8 cellular contexts compared by ENCODE assay signal in the genomic region with DNA sequence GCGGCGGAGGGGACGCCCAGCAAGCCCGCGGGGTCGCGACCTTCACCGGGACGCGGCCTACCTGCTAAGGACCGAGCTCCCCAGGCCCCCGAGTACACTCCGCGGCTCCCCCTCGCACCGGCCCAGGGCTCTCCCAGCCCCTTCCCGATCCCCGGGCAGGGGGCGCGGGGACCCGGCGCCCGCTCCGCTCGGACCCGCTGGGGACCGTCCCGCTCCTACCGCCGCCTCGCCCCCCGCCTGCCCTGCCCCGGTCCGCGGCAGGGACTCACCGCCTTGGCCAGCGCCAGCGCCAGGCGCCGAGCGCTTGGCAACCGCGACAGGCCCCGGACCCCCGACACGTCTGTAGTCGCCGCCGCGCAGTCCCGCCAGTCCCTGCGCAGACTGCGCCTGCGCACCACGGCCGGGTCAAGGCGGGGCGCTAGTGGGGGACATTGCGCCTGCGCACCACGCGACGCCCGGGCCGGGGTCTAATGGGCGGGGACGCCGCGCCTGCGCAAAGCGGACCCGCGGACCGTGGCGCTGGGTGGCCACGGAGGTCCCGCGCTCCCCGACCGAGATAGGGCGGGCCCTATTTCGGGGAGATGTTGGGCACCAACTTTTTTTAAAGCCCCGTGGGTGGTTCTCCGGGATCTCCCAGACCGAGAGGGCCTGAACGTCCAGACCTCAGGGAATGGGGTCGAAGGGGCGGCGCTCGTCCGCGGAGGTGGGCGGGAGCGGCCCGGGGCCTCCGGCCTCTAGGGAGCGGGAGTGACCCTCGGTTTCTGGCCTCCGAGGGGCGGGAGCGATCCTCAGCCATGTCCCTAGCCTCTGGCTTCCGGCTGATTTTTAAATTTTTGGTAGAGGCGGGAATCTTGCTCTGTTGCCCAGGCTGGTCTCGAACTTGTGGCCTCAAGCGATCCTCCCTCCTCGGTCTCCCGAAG.
A peak's percentile ranks its signal among the peaks of the same experiment; 100 is the strongest.
DNase-seq lines count a peak whose midpoint lies in the region; ATAC-seq and TF ChIP-seq lines count a peak whose summit lies in the region.
"Not testable (repeated sequence)": the region's sequence is repeated elsewhere in the genome, so short reads cannot be mapped to it uniquely, and the experiment has no call there.

No MANE protein-coding gene starts in this region.

- ATAC-seq in GM19372 (IDR thresholded peaks at IDR 0.05; ENCODE audit: low read depth, unreplicated experiment) (peak; percentile 88), HG03135 (IDR thresholded peaks at IDR 0.05; ENCODE audit: unreplicated experiment) (peak; percentile 81)

- H3K36me3 Mint-ChIP-seq in activated naive CD4-positive, alpha-beta T cell treated with anti-CD3 and anti-CD28 coated beads, Interleukin-2, amount 10 ng/mL, durations not matched to agents 7 days and 5 days = not testable (repeated sequence)

- DNase-seq in SK-MEL-5 (ENCODE audit: low read depth, low spot score) (peak; percentile 84), fibroblast of villous mesenchyme (ENCODE audit: low read depth) (peak; percentile 73)
- peak; percentile 88 for DNase-seq in activated naive CD4-positive, alpha-beta T cell treated with anti-CD3 and anti-CD28 coated beads, Interleukin-2, amount 10 ng/mL, durations not matched to agents 7 days and 5 days
- peak; percentile 93 for DNase-seq in stimulated activated CD8-positive, alpha-beta memory T cell treated with anti-CD3 and anti-CD28 coated beads, Interleukin-12 subunit alpha, Interleukin-12 subunit beta, amount 100 ng/mL, for 1 hour (ENCODE audit: low read depth)

- CTCF ChIA-PET in activated naive CD4-positive, alpha-beta T cell treated with anti-CD3 and anti-CD28 coated beads, Interleukin-2, amount 10 ng/mL, durations not matched to agents 7 days and 5 days (lab: Charles Lee) = not testable (repeated sequence)

- H3K27me3 ChIP-seq in BLaER1; muscle layer of colon (ENCODE audit: control insufficient read depth in 1 of 2, insufficient read depth in 2 of 2, low read length in 2 of 2): not testable (repeated sequence)

- not testable (repeated sequence) for H3K36me3 ChIP-seq in BLaER1; muscle layer of colon (ENCODE audit: insufficient read depth, low read length)

- peak overlapping the region; percentile 71 for H3K27ac Mint-ChIP-seq in activated naive CD4-positive, alpha-beta T cell treated with anti-CD3 and anti-CD28 coated beads, Interleukin-2, amount 10 ng/mL, durations not matched to agents 7 days and 5 days

- H4K20me1 ChIP-seq in BLaER1 = not testable (repeated sequence)

- H3K27ac ChIP-seq in BLaER1 = peak overlapping the region; percentile 80
- H3K27ac ChIP-seq in muscle layer of colon (ENCODE audit: low read depth, low read length) = peak overlapping the region; percentile 66

- peak overlapping the region; percentile 75 for H3K4me2 ChIP-seq in BLaER1

- H3K9ac ChIP-seq in BLaER1 = peak overlapping the region; percentile 81
- H3K9ac ChIP-seq in muscle layer of colon (ENCODE audit: low read length) = not testable (repeated sequence)

- in situ Hi-C loops in SK-MEL-5 (cut with HindIII; ENCODE audit: low pct_unique_long_range_greater_than_20kb, low sequenced_read_pairs) = not testable (repeated sequence)

- H3K27me3 Mint-ChIP-seq in activated naive CD4-positive, alpha-beta T cell treated with anti-CD3 and anti-CD28 coated beads, Interleukin-2, amount 10 ng/mL, durations not matched to agents 7 days and 5 days = not testable (repeated sequence)

- H3K4me3 ChIP-seq in BLaER1 (peak overlapping the region; percentile 77), fibroblast of villous mesenchyme (ENCODE audit: low read depth, low read length) (peak overlapping the region; percentile 66), muscle layer of colon (ENCODE audit: low read depth in 1 of 2, low read length in 2 of 2) (peak overlapping the region; percentile 68 to 81)

- H3K9me3 ChIP-seq in BLaER1; muscle layer of colon (ENCODE audit: low read length): not testable (repeated sequence)

- H3K9me3 Mint-ChIP-seq in activated naive CD4-positive, alpha-beta T cell treated with anti-CD3 and anti-CD28 coated beads, Interleukin-2, amount 10 ng/mL, durations not matched to agents 7 days and 5 days = not testable (repeated sequence)

- not testable (repeated sequence) for TF ChIP-seq CTCF in fibroblast of villous mesenchyme (IDR thresholded peaks at IDR 0.05; ENCODE audit: insufficient read depth, low read depth, low read length)

- H3K4me1 ChIP-seq in BLaER1; muscle layer of colon (ENCODE audit: insufficient read depth, low read length): not testable (repeated sequence)

- peak overlapping the region; percentile 75 for H3K4me3 Mint-ChIP-seq in activated naive CD4-positive, alpha-beta T cell treated with anti-CD3 and anti-CD28 coated beads, Interleukin-2, amount 10 ng/mL, durations not matched to agents 7 days and 5 days

- H3K4me1 Mint-ChIP-seq in activated naive CD4-positive, alpha-beta T cell treated with anti-CD3 and anti-CD28 coated beads, Interleukin-2, amount 10 ng/mL, durations not matched to agents 7 days and 5 days = not testable (repeated sequence)

Comparison
In these comparisons a context has a peak if more than half of its experiments do, and no peak if none do; other contexts are left out.
1. Peak in every context shown above with its lines: DNase-seq, ATAC-seq, H3K4me3 ChIP-seq and H3K27ac ChIP-seq.